20 cellular contexts compared by ENCODE assay signal in the genomic region with DNA sequence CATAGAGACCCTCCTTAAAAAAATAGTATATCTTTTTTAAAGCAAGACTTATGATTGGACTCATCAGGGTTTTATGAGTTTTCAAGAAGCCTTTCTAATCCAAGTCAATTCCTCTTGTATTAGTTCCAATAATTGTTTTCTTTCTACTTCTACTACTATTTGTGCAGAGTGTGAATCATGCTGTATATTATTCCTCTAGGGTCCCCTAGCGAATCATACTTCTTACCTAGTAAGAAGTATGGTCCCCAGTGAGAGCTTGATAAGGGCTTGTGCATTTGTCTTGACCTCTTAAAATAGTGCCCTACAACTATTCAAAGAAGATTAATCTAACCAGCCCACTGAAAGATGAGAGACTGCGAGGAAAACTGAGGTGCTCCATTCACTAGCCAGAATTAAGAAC.
DNase-seq lines count a peak whose midpoint lies in the region; ATAC-seq and TF ChIP-seq lines count a peak whose summit lies in the region.
"Had no signal": no experiment of that assay in that cellular context is flagged by ENCODE, and none has a peak within 500 bp of the region (broad histone marks: within the 10 kb centered on the region; RNA-seq: fewer than 3 reads in every experiment).

No MANE protein-coding gene starts in this region.

- H3K4me3 ChIP-seq in PC-3 (ENCODE audit: low read length) (no peak overlapping the region), brain microvascular endothelial cell (ENCODE audit: low read depth, low read length) (no peak overlapping the region), osteoblast (ENCODE audit: insufficient read depth, low read length) (no peak overlapping the region)

- TF ChIP-seq CTCF in PC-3 (conservative IDR thresholded peaks at IDR 0.05; ENCODE audit: low read depth, low read length) (no peak), brain microvascular endothelial cell (IDR thresholded peaks at IDR 0.05; ENCODE audit: low read depth, low read length, missing control alignments) (no peak), osteoblast (IDR thresholded peaks at IDR 0.05; ENCODE audit: extremely low read depth, low read depth, low read length) (no peak), RWPE1 (conservative IDR thresholded peaks at IDR 0.05; ENCODE audit: low read depth) (no peak)

- H3K9ac ChIP-seq in PC-3 (ENCODE audit: low read length): no peak overlapping the region
- H3K9ac ChIP-seq: KMS-11 had no signal

- no peaks in the 10 kb centered on the region for H3K9me2 ChIP-seq in PC-3 (replicated peaks; ENCODE audit: low read length)

- H3K9me3 ChIP-seq in PC-3 (ENCODE audit: low read length) (no peaks in the 10 kb centered on the region), osteoblast (ENCODE audit: low read depth, low read length) (no peaks in the 10 kb centered on the region)

- no peaks in the 10 kb centered on the region for H4K20me1 ChIP-seq in PC-3 (ENCODE audit: low read length)
- no peaks in the 10 kb centered on the region for H4K20me1 ChIP-seq in osteoblast (ENCODE audit: insufficient read depth, low read length)

- BruUV-seq in PC-3 (replicated peaks; lab: Mats Ljungman, UMichigan): no TSS peak

- H2AFZ ChIP-seq in PC-3 (ENCODE audit: low read length) (no peak overlapping the region), osteoblast (ENCODE audit: low read length) (no peak overlapping the region)

- ATAC-seq in PC-3 (peak; percentile 63), HG02588 (IDR thresholded peaks at IDR 0.05; ENCODE audit: unreplicated experiment) (no peak)

- in situ Hi-C loops in brain microvascular endothelial cell (cut with HindIII; ENCODE audit: low pct_ligation_motif_present, low sequenced_read_pairs): no loop called here

- POLR2A ChIA-PET in PC-3 (lab: Charles Lee; ENCODE audit: unreplicated experiment) (no interaction called here), RWPE1 (lab: Yijun Ruan, JAX; ENCODE audit: low non-redundant PET) (no interaction called here)

- H3K4me1 ChIP-seq in PC-3 (ENCODE audit: insufficient read depth, low read length) (peaks cover 9% of the 10 kb centered on the region), osteoblast (ENCODE audit: insufficient read depth, low read length) (peaks cover 5% of the 10 kb centered on the region)

- H3K79me2 ChIP-seq in PC-3 (ENCODE audit: low read length): no peaks in the 10 kb centered on the region
- no peaks in the 10 kb centered on the region for H3K79me2 ChIP-seq in osteoblast (ENCODE audit: insufficient read depth, low read length)

- DNase-seq in NCI-H82 treated with DMSO at 0.1 percent for 48 hours (lab: John Stamatoyannopoulos, UW; ENCODE audit: unreplicated experiment) (peak; percentile 53), NCI-H82 (lab: John Stamatoyannopoulos, UW) (no peak), PC-3 (peak; percentile 4), brain microvascular endothelial cell (no peak), osteoblast (ENCODE audit: insufficient read length, low spot score, missing footprints) (no peak), RWPE1 (ENCODE audit: low spot score) (no peak)
- DNase-seq in activated CD8-positive, alpha-beta memory T cell treated with anti-CD3 and anti-CD28 coated beads for 24 hours: no peak
- DNase-seq: 8988T; Calu3; CD4-positive, alpha-beta T cell; NCI-H1092; NCI-H146; NCI-H2029 treated with DMSO at 0.1 percent for 48 hours; NCI-H2171 treated with DMSO at 0.1 percent for 48 hours; NCI-H446; NCI-H526 treated with DMSO at 0.1 percent for 48 hours; NK-92 treated with Interleukin-12 subunit alpha and Interleukin-12 subunit beta, amount 100 ng/mL, for 24 hours; SHP77 treated with DMSO at 0.1 percent for 48 hours had no signal

- H3F3A ChIP-seq in PC-3 (ENCODE audit: low read length, unreplicated experiment): no peaks in the 10 kb centered on the region

- H3K27ac ChIP-seq in PC-3 (ENCODE audit: low read length) (peak overlapping the region; percentile 72), brain microvascular endothelial cell (peak overlapping the region; percentile 33), osteoblast (ENCODE audit: low read depth, low read length) (no peak overlapping the region), RWPE1 (no peak overlapping the region)
- H3K27ac ChIP-seq: KMS-11 had no signal

- intact Hi-C loops in PC-3 (cut with micrococcal nuclease): no loop called here

- H3K4me2 ChIP-seq in PC-3 (ENCODE audit: low read length): peak overlapping the region; percentile 57
- peak overlapping the region; percentile 39 for H3K4me2 ChIP-seq in osteoblast (ENCODE audit: insufficient read depth, low read length)
- H3K4me2 ChIP-seq: KMS-11 had no signal

- CTCF ChIA-PET in PC-3 (lab: Charles Lee) (interaction anchor here (0.5 kb wide), 1 partner anchor 273 kb away, joined by 3 read pairs; no protein-coding TSS in a partner anchor), RWPE1 (lab: Yijun Ruan, JAX) (interaction anchor here (0.6 kb wide), 2 partner anchors 227 to 1147 kb away, joined by 3 read pairs; no protein-coding TSS in a partner anchor)

- H3K36me3 ChIP-seq in PC-3 (ENCODE audit: low read depth, low read length) (no peaks in the 10 kb centered on the region), brain microvascular endothelial cell (replicated peaks) (no peaks in the 10 kb centered on the region), osteoblast (ENCODE audit: insufficient read depth, low read length) (no peaks in the 10 kb centered on the region)

- no peaks in the 10 kb centered on the region for H3K27me3 ChIP-seq in PC-3 (ENCODE audit: low read length)
- H3K27me3 ChIP-seq in brain microvascular endothelial cell (replicated peaks): no peaks in the 10 kb centered on the region
- H3K27me3 ChIP-seq in osteoblast (ENCODE audit: insufficient read depth, low read length): no peaks in the 10 kb centered on the region

Comparison
In these comparisons a context has a peak if more than half of its experiments do, and no peak if none do; other contexts are left out.
1. DNase-seq: peak in NCI-H82 treated with DMSO at 0.1 percent for 48 hours (single experiment) and PC-3 (single experiment); none in NCI-H82 (single experiment), brain microvascular endothelial cell (single experiment), osteoblast (single experiment), activated CD8-positive, alpha-beta memory T cell treated with anti-CD3 and anti-CD28 coated beads for 24 hours (single experiment) and RWPE1 (single experiment).
2. H3K27ac ChIP-seq: peak in PC-3 (single experiment) and brain microvascular endothelial cell (single experiment); none in osteoblast (single experiment) and RWPE1 (single experiment).